8 cellular contexts compared by ENCODE assay signal in genomic region chr19:18589380-18590272, GRCh38. TPM values are rescaled to one million over a fixed set of nuclear protein-coding genes. Genes with fewer than 3 reads are reported as not detected.
DNase-seq lines count a peak whose midpoint lies in the region; ATAC-seq and TF ChIP-seq lines count a peak whose summit lies in the region.

No MANE protein-coding gene starts in this region.

- TF ChIP-seq CTCF in Caco-2 (IDR thresholded peaks at IDR 0.05; ENCODE audit: insufficient read depth in 1 of 2, low read depth in 1 of 2, low read length in 1 of 2, severe bottlenecking in 1 of 2, unreplicated experiment in 1 of 2): peak in 1 of 2 experiments; percentile 8
- no peak for TF ChIP-seq CTCF in HL-60 (IDR thresholded peaks at IDR 0.05; ENCODE audit: insufficient read depth, low read length)
- TF ChIP-seq CTCF in PC-9 (conservative IDR thresholded peaks at IDR 0.05): no peak
- TF ChIP-seq CTCF in osteoblast (IDR thresholded peaks at IDR 0.05; ENCODE audit: extremely low read depth, low read depth, low read length): peak; percentile 8

- ATAC-seq in GM19455 (IDR thresholded peaks at IDR 0.05; ENCODE audit: unreplicated experiment): peak; percentile 23

- no peaks in the 10 kb centered on the region for H3K9me2 ChIP-seq in PC-9 (ENCODE audit: insufficient read depth)

- H3K27me3 ChIP-seq in Caco-2 (replicated peaks; ENCODE audit: control insufficient read depth, insufficient read depth, low read length): no peaks in the 10 kb centered on the region
- peaks cover under 1% of the 10 kb centered on the region for H3K27me3 ChIP-seq in HL-60 (ENCODE audit: insufficient read depth, poor library complexity, severe bottlenecking)
- no peaks in the 10 kb centered on the region for H3K27me3 ChIP-seq in PC-9 (ENCODE audit: insufficient read depth, low read depth)
- no peaks in the 10 kb centered on the region for H3K27me3 ChIP-seq in osteoblast (ENCODE audit: insufficient read depth, low read length)

- peaks cover 2% of the 10 kb centered on the region; the same call in 1 of the 2 replicates for H3K4me1 ChIP-seq in Caco-2
- H3K4me1 ChIP-seq in PC-9 (replicated peaks; ENCODE audit: insufficient read depth): peaks cover 15% of the 10 kb centered on the region
- peaks cover 19% of the 10 kb centered on the region for H3K4me1 ChIP-seq in osteoblast (ENCODE audit: insufficient read depth, low read length)

- peaks cover 13% of the 10 kb centered on the region for H3K36me3 Mint-ChIP-seq in Caco-2 (ENCODE audit: insufficient read depth, unreplicated experiment)

- intact Hi-C loops in Caco-2 (cut with micrococcal nuclease; ENCODE audit: unreplicated experiment): loop anchor here (2.0 to 10.0 kb wide), 3 partner anchors 47 to 258 kb away; partner anchors contain the start of gene KLHL26
- intact Hi-C loops in PC-9 (cut with micrococcal nuclease; ENCODE audit: unreplicated experiment): loop anchor here (5.0 kb wide), 2 partner anchors 243 to 258 kb away; partner anchors contain the start of gene UPF1

- H3K4me3 Mint-ChIP-seq in Caco-2 (ENCODE audit: unreplicated experiment): peak overlapping the region; percentile 82

- H2AFZ ChIP-seq in PC-9: peak overlapping the region; percentile 92
- peak overlapping the region; percentile 92 for H2AFZ ChIP-seq in osteoblast (ENCODE audit: low read length)

- H3K9me3 ChIP-seq in Caco-2 (no peaks in the 10 kb centered on the region), PC-9 (ENCODE audit: insufficient read depth, low read depth) (no peaks in the 10 kb centered on the region), osteoblast (ENCODE audit: low read depth, low read length) (no peaks in the 10 kb centered on the region)

- POLR2A ChIA-PET in Caco-2 (lab: Charles Lee): interaction anchor here (0.6 to 1.7 kb wide), 9 partner anchors 12 to 330 kb away, joined by 3 to 12 read pairs (median 4); partner anchors contain the start of genes COPE, DDX49, KXD1 and SSBP4
- POLR2A ChIA-PET in PC-9 (lab: Charles Lee; ENCODE audit: unreplicated experiment): interaction anchor here (0.6 kb wide), 4 partner anchors 18 to 173 kb away, joined by 3 to 5 read pairs (median 4); partner anchors contain the start of gene UBA52

- peaks cover 43% of the 10 kb centered on the region; the same call in 1 of the 2 replicates for H3F3A ChIP-seq in PC-9 (ENCODE audit: insufficient read depth, low read depth)

- CTCF ChIA-PET in Caco-2 (lab: Charles Lee): interaction anchor here (0.5 to 2.6 kb wide), 23 partner anchors 10 to 374 kb away, joined by 3 to 17 read pairs (median 4); partner anchors contain the start of genes ELL and UBA52
- CTCF ChIA-PET in PC-9 (lab: Charles Lee): interaction anchor here (0.6 to 0.7 kb wide), 2 partner anchors 62 to 429 kb away, joined by 3 to 6 read pairs; no protein-coding TSS in a partner anchor

- H3K79me2 ChIP-seq in PC-9 (ENCODE audit: low read depth) (peaks cover 14% of the 10 kb centered on the region; the same call in 1 of the 2 replicates), osteoblast (ENCODE audit: insufficient read depth, low read length) (no peaks in the 10 kb centered on the region)

- H3K27ac ChIP-seq in HL-60 (replicated peaks) (peak overlapping the region; percentile 82), PC-9 (peak overlapping the region; percentile 64), osteoblast (ENCODE audit: low read depth, low read length) (peak overlapping the region; percentile 50)

- peak overlapping the region; percentile 53 for H3K27ac Mint-ChIP-seq in Caco-2 (ENCODE audit: unreplicated experiment)

- peaks cover 10% of the 10 kb centered on the region for H3K4me1 Mint-ChIP-seq in Caco-2 (ENCODE audit: low read depth, unreplicated experiment)

- H4K20me1 ChIP-seq in PC-9 (ENCODE audit: insufficient read depth): no peaks in the 10 kb centered on the region
- peaks cover 8% of the 10 kb centered on the region for H4K20me1 ChIP-seq in osteoblast (ENCODE audit: insufficient read depth, low read length)

- BruUV-seq in Caco-2 (replicated peaks; lab: Mats Ljungman, UMichigan) (no TSS peak), PC-9 (replicated peaks; lab: Mats Ljungman, UMichigan) (no TSS peak)

- H3K4me2 ChIP-seq in PC-9: peak overlapping the region; percentile 84
- H3K4me2 ChIP-seq in osteoblast (ENCODE audit: insufficient read depth, low read length): peak overlapping the region; percentile 98

- H3K36me3 ChIP-seq in Caco-2 (ENCODE audit: control insufficient read depth, insufficient read depth, low read length) (no peaks in the 10 kb centered on the region), PC-9 (ENCODE audit: low read depth) (no peaks in the 10 kb centered on the region; the same call in 1 of the 2 replicates), osteoblast (ENCODE audit: insufficient read depth, low read length) (peaks cover 3% of the 10 kb centered on the region)

- H3K4me3 ChIP-seq in Caco-2 (ENCODE audit: low read depth, low read length) (peak overlapping the region; percentile 89), HL-60 (replicated peaks; ENCODE audit: insufficient read depth, low read length) (peak overlapping the region; percentile 73), PC-9 (peak overlapping the region; percentile 79), osteoblast (ENCODE audit: insufficient read depth, low read length) (peak overlapping the region; percentile 91)

- no peaks in the 10 kb centered on the region for H3K9me3 Mint-ChIP-seq in Caco-2 (ENCODE audit: unreplicated experiment)

- DNase-seq in Caco-2: peak; percentile 73 to 80
- DNase-seq in HL-60 (ENCODE audit: low read depth in 1 of 2, low spot score in 1 of 2): peak in 1 of 2 experiments; percentile 74
- peak; percentile 70 for DNase-seq in PC-9
- peak; percentile 47 for DNase-seq in activated gamma-delta T cell treated with anti-CD3 and anti-CD28 coated beads, Interleukin-2, amount 50 U/mL, for 16 hours (ENCODE audit: low read depth)
- peak; percentile 27 for DNase-seq in globus pallidus (ENCODE audit: low spot score)
- peak; percentile 95 for DNase-seq in osteoblast (ENCODE audit: insufficient read length, low spot score, missing footprints)
- no peak for DNase-seq in putamen (ENCODE audit: low spot score)

- H3K27me3 Mint-ChIP-seq in Caco-2 (ENCODE audit: insufficient read depth, unreplicated experiment): no peaks in the 10 kb centered on the region

RNA-seq across cellular contexts. Expression of gene REX1BD, which starts 1.0 kb away (rescaled TPM):
- total RNA-seq in Caco-2 (2022) (44.8 and 48.3 TPM in 2 replicates), PC-9 (2021) (44.8 and 64.3 TPM in 2 replicates), osteoblast (27.7 and 29.7 TPM in 2 replicates)

RNA-seq across cellular contexts. Expression of gene CRLF1, which starts 17.0 kb away (rescaled TPM):
- total RNA-seq in Caco-2 (2022) (0.61 and 2.6 TPM in 2 replicates), PC-9 (2021) (0.46 and 2.8 TPM in 2 replicates), osteoblast (6.9 and 15.9 TPM in 2 replicates)

RNA-seq across cellular contexts. Expression of gene UBA52, which starts 18.0 kb away (rescaled TPM):
- total RNA-seq in Caco-2 (2022): 1,276 and 1,389 TPM in 2 replicates
- 1,141 and 1,151 TPM in 2 replicates for total RNA-seq in PC-9 (2021)
- total RNA-seq in osteoblast: 554 and 556 TPM in 2 replicates

RNA-seq across cellular contexts. Expression of gene TMEM59L, which starts 23.0 kb away (rescaled TPM):
- total RNA-seq in Caco-2 (2022) (0.25 TPM in 1 of 2 replicates, not detected in the other), PC-9 (2021) (0.65 and 2.5 TPM in 2 replicates), osteoblast (0.36 and 2.1 TPM in 2 replicates)

RNA-seq across cellular contexts. Expression of gene KXD1, which starts 32.0 kb away (rescaled TPM):
- total RNA-seq in Caco-2 (2022) (77.5 and 80.2 TPM in 2 replicates), PC-9 (2021) (97.0 and 101 TPM in 2 replicates), osteoblast (92.8 and 104 TPM in 2 replicates)
